ENCODE assay signal across 26 cellular contexts in the genomic region with DNA sequence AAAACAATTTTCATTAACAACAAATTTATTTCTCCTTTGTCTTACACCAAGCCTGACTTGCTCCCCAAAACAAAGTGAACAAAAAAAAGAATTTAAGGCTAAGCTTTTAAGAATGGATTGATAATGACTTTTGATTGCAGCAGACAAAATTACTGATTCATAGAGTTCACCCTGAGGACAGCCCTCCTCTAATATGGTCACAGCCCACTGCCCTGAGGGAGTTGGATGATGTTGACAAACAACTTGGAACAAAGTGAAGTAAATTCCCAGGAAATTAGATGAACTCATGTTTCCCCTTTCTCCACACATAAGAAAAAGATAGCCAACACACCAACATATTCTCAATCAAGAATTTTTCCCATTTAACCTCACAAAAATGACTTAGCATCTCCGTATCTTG. TPM values are rescaled to one million over a fixed set of nuclear protein-coding genes. Genes with fewer than 3 reads are reported as not detected.
"Had no signal": no experiment of that assay in that cellular context is flagged by ENCODE, and none has a peak within 500 bp of the region (broad histone marks: within the 10 kb centered on the region; RNA-seq: fewer than 3 reads in every experiment).

No MANE protein-coding gene starts in this region.

- H3K9me3 ChIP-seq: adrenal gland, body of pancreas, breast epithelium had no signal

- H2AFZ ChIP-seq: PC-9 had no signal

- H3K4me3 ChIP-seq: adrenal gland, body of pancreas, breast epithelium, PC-9, SK-N-MC had no signal

- H3K4me1 ChIP-seq: adrenal gland, body of pancreas, breast epithelium had no signal

- H3K36me3 ChIP-seq: adrenal gland, breast epithelium had no signal

- H3K27me3 ChIP-seq: body of pancreas, breast epithelium had no signal

- ATAC-seq: body of pancreas had no signal

- DNase-seq: activated B cell treated with CpG ODN at 0.5 μM for 24 hours; activated CD4-positive, alpha-beta T cell treated with anti-CD3 and anti-CD28 coated beads for 4 hours; activated CD4-positive, alpha-beta T cell treated with anti-CD3 and anti-CD28 coated beads, Interleukin-2, amount 50 U/mL, for 1 hour; activated CD4-positive, CD25-positive, alpha-beta regulatory T cell treated with anti-CD3 and anti-CD28 coated beads, Interleukin-2, amount 50 U/mL, for 72 hours; activated CD8-positive, alpha-beta memory T cell treated with anti-CD3 and anti-CD28 coated beads, Interleukin-2, amount 50 U/mL, for 4 hours; activated gamma-delta T cell treated with Interleukin-2 at 50 U/mL for 16 hours; activated T-cell treated with anti-CD3 and anti-CD28 coated beads for 4 hours; activated T-cell treated with anti-CD3 and anti-CD28 coated beads, Interleukin-2, amount 50 U/mL, for 4 hours; adrenal gland; body of pancreas; Karpas-422; NCI-H1105; NCI-H1417 treated with DMSO at 0.1 percent for 48 hours; NCI-H1694; NCI-H1930; NCI-H2081 treated with DMSO at 0.1 percent for 48 hours; NCI-H345; NCI-H524 treated with DMSO at 0.1 percent for 48 hours; NCI-H748 treated with DMSO at 0.1 percent for 48 hours; PC-9; Right ventricle myocardium superior; T1000 had no signal

- H3K4me2 ChIP-seq: PC-9 had no signal

- H3K27ac ChIP-seq: adrenal gland, body of pancreas, breast epithelium, PC-9, SK-N-MC, VCaP had no signal

RNA-seq across cellular contexts. Expression of a gene that starts 7.7 kb away (rescaled TPM):
- total RNA-seq: activated B cell treated with CpG ODN at 0.5 μM for 24 hours, NCI-H460, PC-9 had no signal
